In the genomic region with DNA sequence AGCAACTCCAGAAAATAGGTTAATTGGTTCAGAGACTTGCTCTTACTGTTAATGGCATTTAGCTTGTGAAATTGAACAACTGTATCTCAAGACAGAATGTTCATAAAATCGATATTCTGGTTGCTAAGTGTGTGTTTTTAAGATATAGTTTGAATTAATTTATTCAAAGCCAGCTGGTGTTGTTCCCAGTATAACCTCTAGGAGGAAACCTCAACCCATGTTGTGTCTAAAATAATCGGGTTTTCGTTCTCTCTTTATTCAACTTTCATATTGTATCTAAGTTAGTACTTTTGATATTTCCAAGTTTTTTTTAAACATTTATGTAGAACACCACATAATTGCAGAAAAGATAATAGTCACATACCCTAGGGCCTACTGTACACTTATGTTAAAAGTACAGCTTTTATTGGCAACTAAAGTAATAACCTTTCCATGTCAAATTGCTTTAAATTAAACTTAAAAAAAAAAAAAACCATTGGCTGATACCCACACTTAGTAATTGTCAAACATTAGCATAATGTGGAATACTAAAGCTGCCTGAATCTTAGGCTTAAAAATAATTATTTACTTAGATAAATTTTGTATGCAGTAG, we compare ENCODE assay signal across 8 cellular contexts.
DNase-seq lines count a peak whose midpoint lies in the region; ATAC-seq and TF ChIP-seq lines count a peak whose summit lies in the region.

No MANE protein-coding gene starts in this region.

- peak; percentile 25 for DNase-seq in CD1c-positive myeloid dendritic cell (ENCODE audit: extremely low spot score)
- DNase-seq in H9: no peak
- DNase-seq in SK-N-SH: peak; percentile 39
- DNase-seq in iPS-NIHi7 (ENCODE audit: extremely low spot score): peak; percentile 35
- no peak for DNase-seq in effector CD4-positive, alpha-beta T cell
- no peak for DNase-seq in 8988T
- no peak for DNase-seq in NCI-H187 (lab: John Stamatoyannopoulos, UW)

- H3K9me3 ChIP-seq in H9 (ENCODE audit: control insufficient read depth, low read depth, low read length) (no peaks in the 10 kb centered on the region), SK-N-SH (no peaks in the 10 kb centered on the region)

- H3K4me1 ChIP-seq in H9 (ENCODE audit: insufficient read depth, low read length) (peaks cover 2% of the 10 kb centered on the region; the same call in 1 of the 2 replicates), SK-N-SH (ENCODE audit: control insufficient read depth in 1 of 2, insufficient read depth in 2 of 2, low read depth in 1 of 2, low read length in 1 of 2) (peaks cover 0 to 4% of the 10 kb centered on the region in 2 experiments; a peak in 2 of 4 replicates)

- H4K5ac ChIP-seq in H9 (ENCODE audit: insufficient read length, low read depth, low read length): no peak overlapping the region

- H3K9me3 Mint-ChIP-seq in H9: no peaks in the 10 kb centered on the region

- H3K18ac ChIP-seq in H9 (ENCODE audit: insufficient read length, low read depth, low read length): no peak overlapping the region

- peaks cover 0 to 10% of the 10 kb centered on the region in 2 experiments; a peak in 2 of 4 replicates for H3K4me1 Mint-ChIP-seq in H9

- no peaks in the 10 kb centered on the region for H3K79me1 ChIP-seq in H9 (ENCODE audit: insufficient read depth, low read depth, low read length, poor library complexity, severe bottlenecking)

- no peak for ATAC-seq in GM21737 (IDR thresholded peaks at IDR 0.05; ENCODE audit: unreplicated experiment)

- H2AK5ac ChIP-seq in H9 (ENCODE audit: insufficient read length, low read length): no peak overlapping the region

- no peaks in the 10 kb centered on the region for H3K79me2 ChIP-seq in H9 (ENCODE audit: insufficient read depth, low read length)
- no peaks in the 10 kb centered on the region for H3K79me2 ChIP-seq in SK-N-SH (ENCODE audit: insufficient read depth)

- no peak overlapping the region for H2BK20ac ChIP-seq in H9 (ENCODE audit: low read depth, low read length, poor library complexity, severe bottlenecking)

- POLR2A ChIA-PET in SK-N-SH (lab: Yijun Ruan, JAX): no interaction called here

- H3K14ac ChIP-seq in H9 (ENCODE audit: insufficient read depth, low read length): no peak overlapping the region

- no peaks in the 10 kb centered on the region for H3K36me3 Mint-ChIP-seq in H9 (ENCODE audit: insufficient read depth in 1 of 3, low read depth in 3 of 3)

- WGBS in H9 (ENCODE audit: extremely low coverage, insufficient read length, low lambda C conversion rate): no CpG with 5 or more reads among the region's 3 CpGs
- WGBS in SK-N-SH (ENCODE audit: low lambda C conversion rate): 2% methylated on average over 3 of the region's 3 CpGs

- H3K4me3 ChIP-seq in SK-N-SH (ENCODE audit: low read depth in 2 of 2, low read length in 1 of 2): peak overlapping the region in 1 of 2 experiments; percentile 40; a peak in 1 of 4 replicates

- H3K27me3 ChIP-seq in H9 (ENCODE audit: insufficient read depth, low read length) (no peaks in the 10 kb centered on the region), SK-N-SH (ENCODE audit: insufficient read depth) (no peaks in the 10 kb centered on the region)

- CTCF ChIA-PET in SK-N-SH (lab: Yijun Ruan, JAX): interaction anchor here (0.6 to 8.6 kb wide), 47 partner anchors 9 to 1570 kb away, joined by 3 to 114 read pairs (median 4); no protein-coding TSS in a partner anchor

- H3K9ac ChIP-seq in H9 (ENCODE audit: extremely low read depth, insufficient read length, low read length) (no peak overlapping the region), SK-N-SH (no peak overlapping the region)

- H2BK15ac ChIP-seq in H9 (ENCODE audit: low read depth, low read length): no peak overlapping the region

- no peaks in the 10 kb centered on the region for H3K9me2 ChIP-seq in SK-N-SH

- H3K23me2 ChIP-seq in H9 (ENCODE audit: insufficient read length, low read depth, low read length, poor library complexity, severe bottlenecking): no peaks in the 10 kb centered on the region

- no peaks in the 10 kb centered on the region for H4K20me1 ChIP-seq in H9 (ENCODE audit: control insufficient read depth, insufficient read depth, insufficient read length)
- no peaks in the 10 kb centered on the region for H4K20me1 ChIP-seq in SK-N-SH (ENCODE audit: insufficient read depth)

- no peak overlapping the region for H3K27ac Mint-ChIP-seq in H9

- no peak for TF ChIP-seq EP300 in SK-N-SH (IDR thresholded peaks at IDR 0.05; ENCODE audit: borderline replicate concordance in 1 of 2, low read depth in 1 of 2, low read length in 1 of 2)

- H3K4me2 ChIP-seq in H9 (ENCODE audit: insufficient read depth, insufficient read length, low read length): no peak overlapping the region
- H3K4me2 ChIP-seq in SK-N-SH: no peak overlapping the region

- no peaks in the 10 kb centered on the region for H3K36me3 ChIP-seq in SK-N-SH (replicated peaks in 1 of 2; ENCODE audit: control insufficient read depth in 1 of 2, insufficient read depth in 2 of 2, low read length in 1 of 2)

- TF ChIP-seq CTCF in H9 (conservative IDR thresholded peaks at IDR 0.05) (peak; percentile 79), SK-N-SH (IDR thresholded peaks at IDR 0.05) (peak; percentile 77)

- H2BK5ac ChIP-seq in H9 (ENCODE audit: insufficient read length, low read length): no peak overlapping the region

- no peak overlapping the region for H3K23ac ChIP-seq in H9 (ENCODE audit: insufficient read length, low read depth, low read length)

- no peak overlapping the region for H4K91ac ChIP-seq in H9 (ENCODE audit: insufficient read length, low read depth, low read length)

- no peak overlapping the region for H2BK120ac ChIP-seq in H9 (ENCODE audit: low read depth, low read length, poor library complexity, severe bottlenecking)

- no peak overlapping the region for H4K8ac ChIP-seq in H9 (replicated peaks; ENCODE audit: insufficient read length, low read depth, low read length)

- no peaks in the 10 kb centered on the region for H3K27me3 Mint-ChIP-seq in H9 (ENCODE audit: low read depth)

- H3T11ph ChIP-seq in H9 (ENCODE audit: low read length): no peak overlapping the region

- no peaks in the 10 kb centered on the region for H3F3A ChIP-seq in SK-N-SH (replicated peaks; ENCODE audit: insufficient read depth)

- H2AFZ ChIP-seq in H9 (ENCODE audit: low read length) (no peak overlapping the region), SK-N-SH (ENCODE audit: low read depth) (peak overlapping the region; percentile 66; the same call in 1 of the 2 replicates)

- H3K4me3 Mint-ChIP-seq in H9: no peak overlapping the region

- H3K56ac ChIP-seq in H9 (ENCODE audit: insufficient read length, low read depth, low read length): no peak overlapping the region

- H2BK12ac ChIP-seq in H9 (ENCODE audit: insufficient read length, low read depth, low read length): no peak overlapping the region

- no peak overlapping the region for H3K4ac ChIP-seq in H9 (ENCODE audit: low read depth, low read length)

- H3K27ac ChIP-seq in H9 (ENCODE audit: insufficient read length, low read depth, low read length) (no peak overlapping the region), SK-N-SH (ENCODE audit: low read depth in 2 of 2, low read length in 1 of 2) (no peak overlapping the region)

- peak; percentile 83 for TF ChIP-seq RAD21 in SK-N-SH (IDR thresholded peaks at IDR 0.05; ENCODE audit: low read length)

TF ChIP-seq in SK-N-SH, 30 proteins besides CTCF, POLR2A, EP300 and RAD21:
- TF ChIP-seq SMC3 (IDR thresholded peaks at IDR 0.05; ENCODE audit: low read depth, low read length): peak; percentile 38; the same call in 1 of the 2 replicates
- TF ChIP-seq RXRA (IDR thresholded peaks at IDR 0.05; ENCODE audit: borderline replicate concordance, low read depth): no peak

Comparison
In these comparisons a context has a peak if more than half of its experiments do, and no peak if none do; other contexts are left out.
1. DNase-seq: peak in CD1c-positive myeloid dendritic cell (single experiment), SK-N-SH (single experiment) and iPS-NIHi7 (single experiment); none in H9 (single experiment), effector CD4-positive, alpha-beta T cell (single experiment), 8988T (single experiment) and NCI-H187 (0 of 2).